20 cellular contexts compared by ENCODE assay signal in genomic region chr3:109334572-109334971, GRCh38. TPM values are rescaled to one million over a fixed set of nuclear protein-coding genes. Genes with fewer than 3 reads are reported as not detected.
"Had no signal": no experiment of that assay in that cellular context is flagged by ENCODE, and none has a peak within 500 bp of the region (broad histone marks: within the 10 kb centered on the region; RNA-seq: fewer than 3 reads in every experiment).

No MANE protein-coding gene starts in this region.

- H3K27ac Mint-ChIP-seq: activated CD4-positive, alpha-beta memory T cell treated with anti-CD3 and anti-CD28 coated beads, Interleukin-2, amount 10 ng/mL, durations not matched to agents 7 days and 5 days; activated CD4-positive, alpha-beta T cell treated with anti-CD3 and anti-CD28 coated beads for 36 hours; natural killer cell had no signal

- H3K27ac ChIP-seq: body of pancreas, esophagus muscularis mucosa, left ventricle myocardium inferior, sigmoid colon, stomach, testis, upper lobe of left lung, VCaP had no signal

- ATAC-seq: activated CD4-positive, alpha-beta T cell treated with anti-CD3 and anti-CD28 coated beads for 36 hours; activated T-cell treated with anti-CD3 and anti-CD28 coated beads, Interleukin-2, amount 50 U/mL, for 4 hours; body of pancreas; natural killer cell had no signal

- H3K9me3 ChIP-seq: body of pancreas, esophagus muscularis mucosa, left ventricle myocardium inferior, sigmoid colon, stomach, testis, upper lobe of left lung had no signal

- H3K27me3 ChIP-seq: sigmoid colon, testis had no signal

- H3K36me3 ChIP-seq: esophagus muscularis mucosa, left ventricle myocardium inferior, sigmoid colon, stomach, upper lobe of left lung had no signal

- H3K4me3 Mint-ChIP-seq: activated CD4-positive, alpha-beta memory T cell treated with anti-CD3 and anti-CD28 coated beads, Interleukin-2, amount 10 ng/mL, durations not matched to agents 7 days and 5 days; activated CD4-positive, alpha-beta T cell treated with anti-CD3 and anti-CD28 coated beads for 36 hours; activated T-cell treated with anti-CD3 and anti-CD28 coated beads, Interleukin-2, amount 50 U/mL, for 4 hours; natural killer cell had no signal

- H3K36me3 Mint-ChIP-seq: natural killer cell had no signal

- DNase-seq: activated CD4-positive, alpha-beta memory T cell treated with anti-CD3 and anti-CD28 coated beads, Interleukin-2, amount 10 ng/mL, durations not matched to agents 7 days and 5 days; activated CD4-positive, alpha-beta T cell treated with anti-CD3 and anti-CD28 coated beads for 36 hours; activated effector memory CD4-positive, alpha-beta T cell treated with Interleukin-2 at 50 U/mL for 16 hours; activated naive CD4-positive, alpha-beta T cell treated with anti-CD3 and anti-CD28 coated beads, Interleukin-2, amount 50 U/mL, for 16 hours; activated T-cell treated with anti-CD3 and anti-CD28 coated beads, Interleukin-2, amount 50 U/mL, for 4 hours; body of pancreas; caudate nucleus; hypothalamus; kidney; left ventricle myocardium inferior; natural killer cell; sigmoid colon; stimulated activated CD4-positive, alpha-beta T cell treated with anti-CD3 and anti-CD28 coated beads, Interleukin-1b, Interleukin-23, amount 100 ng/mL, for 48 hours; stomach; T-helper 1 cell; testis; upper lobe of left lung had no signal

- H3K4me1 ChIP-seq: body of pancreas, left ventricle myocardium inferior, sigmoid colon, testis had no signal

- H3K9me3 Mint-ChIP-seq: activated CD4-positive, alpha-beta memory T cell treated with anti-CD3 and anti-CD28 coated beads, Interleukin-2, amount 10 ng/mL, durations not matched to agents 7 days and 5 days; activated T-cell treated with anti-CD3 and anti-CD28 coated beads, Interleukin-2, amount 50 U/mL, for 4 hours; natural killer cell had no signal

- H3K4me3 ChIP-seq: body of pancreas, esophagus muscularis mucosa, left ventricle myocardium inferior, sigmoid colon, stomach, testis, upper lobe of left lung had no signal

RNA-seq across cellular contexts. Expression of gene DPPA4, which starts 2.8 kb away (rescaled TPM):
- total RNA-seq: activated CD4-positive, alpha-beta memory T cell treated with anti-CD3 and anti-CD28 coated beads, Interleukin-2, amount 10 ng/mL, durations not matched to agents 7 days and 5 days; body of pancreas; esophagus muscularis mucosa; kidney; left ventricle myocardium inferior had no signal
- polyA plus RNA-seq: stomach had no signal

RNA-seq across cellular contexts. Expression of gene DPPA2, which starts 18.3 kb away (rescaled TPM):
- total RNA-seq: activated CD4-positive, alpha-beta memory T cell treated with anti-CD3 and anti-CD28 coated beads, Interleukin-2, amount 10 ng/mL, durations not matched to agents 7 days and 5 days; activated CD4-positive, alpha-beta T cell treated with anti-CD3 and anti-CD28 coated beads for 36 hours; activated T-cell treated with anti-CD3 and anti-CD28 coated beads, Interleukin-2, amount 50 U/mL, for 4 hours; body of pancreas; esophagus muscularis mucosa; left ventricle myocardium inferior; natural killer cell; osteocyte; sigmoid colon; stomach; upper lobe of left lung had no signal
- polyA plus RNA-seq: sigmoid colon, stomach had no signal
